Comparison of ENCODE assay signal across 1 cellular context in the genomic region with DNA sequence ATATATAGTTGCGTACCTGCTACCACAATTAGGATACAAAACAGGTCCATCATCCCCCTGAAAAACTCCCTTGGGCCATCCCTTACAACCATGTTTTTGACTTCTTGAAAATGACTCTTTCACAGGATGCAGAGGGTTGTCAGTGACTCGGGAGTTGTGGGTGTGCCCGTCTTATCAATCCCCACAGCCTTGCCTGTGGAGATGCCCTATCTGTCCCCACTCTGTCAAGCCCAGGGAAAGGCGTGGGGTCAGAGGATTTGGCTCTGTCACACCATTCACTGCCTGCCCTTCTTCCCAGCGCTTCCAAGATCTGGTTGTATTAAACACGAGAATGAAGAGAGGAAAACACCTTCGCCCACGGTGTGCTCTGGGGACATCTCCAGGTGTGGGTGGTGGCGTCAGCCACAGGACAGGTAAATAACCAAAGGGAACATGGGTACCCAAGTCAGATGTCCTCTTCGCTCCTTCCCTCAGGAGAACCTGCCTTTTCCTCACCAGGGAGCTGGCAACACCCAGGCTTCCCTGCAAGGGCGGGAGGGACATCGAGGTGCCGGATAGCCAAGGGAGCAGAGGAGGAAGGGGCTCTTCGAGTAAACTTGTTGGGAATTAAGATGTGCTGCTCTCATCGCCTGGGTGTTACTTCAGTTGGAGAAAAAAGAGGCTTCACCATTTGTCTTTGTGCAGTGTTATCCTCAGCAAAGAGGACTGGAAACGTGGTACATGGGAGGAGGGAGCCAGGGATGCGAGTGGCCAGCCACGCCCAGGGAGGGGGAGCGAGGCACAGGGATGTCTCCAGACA.
TF ChIP-seq lines count a peak whose summit lies in the region.

No MANE protein-coding gene starts in this region.

TF ChIP-seq in H1, 55 proteins besides CTCF, POLR2A, EP300 and RAD21:
- TF ChIP-seq HDAC6 (IDR thresholded peaks at IDR 0.05; ENCODE audit: low read depth, low read length) (no peak), NRF1 (IDR thresholded peaks at IDR 0.05; ENCODE audit: low read depth, low read length) (no peak), GTF2F1 (IDR thresholded peaks at IDR 0.05; ENCODE audit: borderline replicate concordance, low read depth, low read length) (no peak), PHF8 (conservative IDR thresholded peaks at IDR 0.05; ENCODE audit: low read depth, low read length) (no peak), SIN3A (conservative IDR thresholded peaks at IDR 0.05 in 1 of 2, IDR thresholded peaks at IDR 0.05 in 1 of 2; ENCODE audit: low read depth in 1 of 2, low read length in 2 of 2) (no peak), RNF2 (IDR thresholded peaks at IDR 0.05; ENCODE audit: borderline replicate concordance, low read depth, low read length, missing control alignments, poor library complexity, severe bottlenecking) (no peak), FOSL1 (IDR thresholded peaks at IDR 0.05; ENCODE audit: insufficient read depth, low read depth, low read length) (no peak), RBBP5 (IDR thresholded peaks at IDR 0.05; ENCODE audit: borderline replicate concordance, low read depth, low read length) (no peak), TCF12 (IDR thresholded peaks at IDR 0.05; ENCODE audit: low read depth, low read length) (no peak), NANOG (IDR thresholded peaks at IDR 0.05; ENCODE audit: insufficient read depth, low read depth, low read length, poor library complexity, severe bottlenecking) (no peak), CEBPB (IDR thresholded peaks at IDR 0.05; ENCODE audit: low read depth, low read length) (no peak), POU5F1 (IDR thresholded peaks at IDR 0.05; ENCODE audit: low read depth, low read length) (no peak), KDM1A (IDR thresholded peaks at IDR 0.05; ENCODE audit: borderline replicate concordance, low read length) (no peak)
- TF ChIP-seq, protein P1, sequence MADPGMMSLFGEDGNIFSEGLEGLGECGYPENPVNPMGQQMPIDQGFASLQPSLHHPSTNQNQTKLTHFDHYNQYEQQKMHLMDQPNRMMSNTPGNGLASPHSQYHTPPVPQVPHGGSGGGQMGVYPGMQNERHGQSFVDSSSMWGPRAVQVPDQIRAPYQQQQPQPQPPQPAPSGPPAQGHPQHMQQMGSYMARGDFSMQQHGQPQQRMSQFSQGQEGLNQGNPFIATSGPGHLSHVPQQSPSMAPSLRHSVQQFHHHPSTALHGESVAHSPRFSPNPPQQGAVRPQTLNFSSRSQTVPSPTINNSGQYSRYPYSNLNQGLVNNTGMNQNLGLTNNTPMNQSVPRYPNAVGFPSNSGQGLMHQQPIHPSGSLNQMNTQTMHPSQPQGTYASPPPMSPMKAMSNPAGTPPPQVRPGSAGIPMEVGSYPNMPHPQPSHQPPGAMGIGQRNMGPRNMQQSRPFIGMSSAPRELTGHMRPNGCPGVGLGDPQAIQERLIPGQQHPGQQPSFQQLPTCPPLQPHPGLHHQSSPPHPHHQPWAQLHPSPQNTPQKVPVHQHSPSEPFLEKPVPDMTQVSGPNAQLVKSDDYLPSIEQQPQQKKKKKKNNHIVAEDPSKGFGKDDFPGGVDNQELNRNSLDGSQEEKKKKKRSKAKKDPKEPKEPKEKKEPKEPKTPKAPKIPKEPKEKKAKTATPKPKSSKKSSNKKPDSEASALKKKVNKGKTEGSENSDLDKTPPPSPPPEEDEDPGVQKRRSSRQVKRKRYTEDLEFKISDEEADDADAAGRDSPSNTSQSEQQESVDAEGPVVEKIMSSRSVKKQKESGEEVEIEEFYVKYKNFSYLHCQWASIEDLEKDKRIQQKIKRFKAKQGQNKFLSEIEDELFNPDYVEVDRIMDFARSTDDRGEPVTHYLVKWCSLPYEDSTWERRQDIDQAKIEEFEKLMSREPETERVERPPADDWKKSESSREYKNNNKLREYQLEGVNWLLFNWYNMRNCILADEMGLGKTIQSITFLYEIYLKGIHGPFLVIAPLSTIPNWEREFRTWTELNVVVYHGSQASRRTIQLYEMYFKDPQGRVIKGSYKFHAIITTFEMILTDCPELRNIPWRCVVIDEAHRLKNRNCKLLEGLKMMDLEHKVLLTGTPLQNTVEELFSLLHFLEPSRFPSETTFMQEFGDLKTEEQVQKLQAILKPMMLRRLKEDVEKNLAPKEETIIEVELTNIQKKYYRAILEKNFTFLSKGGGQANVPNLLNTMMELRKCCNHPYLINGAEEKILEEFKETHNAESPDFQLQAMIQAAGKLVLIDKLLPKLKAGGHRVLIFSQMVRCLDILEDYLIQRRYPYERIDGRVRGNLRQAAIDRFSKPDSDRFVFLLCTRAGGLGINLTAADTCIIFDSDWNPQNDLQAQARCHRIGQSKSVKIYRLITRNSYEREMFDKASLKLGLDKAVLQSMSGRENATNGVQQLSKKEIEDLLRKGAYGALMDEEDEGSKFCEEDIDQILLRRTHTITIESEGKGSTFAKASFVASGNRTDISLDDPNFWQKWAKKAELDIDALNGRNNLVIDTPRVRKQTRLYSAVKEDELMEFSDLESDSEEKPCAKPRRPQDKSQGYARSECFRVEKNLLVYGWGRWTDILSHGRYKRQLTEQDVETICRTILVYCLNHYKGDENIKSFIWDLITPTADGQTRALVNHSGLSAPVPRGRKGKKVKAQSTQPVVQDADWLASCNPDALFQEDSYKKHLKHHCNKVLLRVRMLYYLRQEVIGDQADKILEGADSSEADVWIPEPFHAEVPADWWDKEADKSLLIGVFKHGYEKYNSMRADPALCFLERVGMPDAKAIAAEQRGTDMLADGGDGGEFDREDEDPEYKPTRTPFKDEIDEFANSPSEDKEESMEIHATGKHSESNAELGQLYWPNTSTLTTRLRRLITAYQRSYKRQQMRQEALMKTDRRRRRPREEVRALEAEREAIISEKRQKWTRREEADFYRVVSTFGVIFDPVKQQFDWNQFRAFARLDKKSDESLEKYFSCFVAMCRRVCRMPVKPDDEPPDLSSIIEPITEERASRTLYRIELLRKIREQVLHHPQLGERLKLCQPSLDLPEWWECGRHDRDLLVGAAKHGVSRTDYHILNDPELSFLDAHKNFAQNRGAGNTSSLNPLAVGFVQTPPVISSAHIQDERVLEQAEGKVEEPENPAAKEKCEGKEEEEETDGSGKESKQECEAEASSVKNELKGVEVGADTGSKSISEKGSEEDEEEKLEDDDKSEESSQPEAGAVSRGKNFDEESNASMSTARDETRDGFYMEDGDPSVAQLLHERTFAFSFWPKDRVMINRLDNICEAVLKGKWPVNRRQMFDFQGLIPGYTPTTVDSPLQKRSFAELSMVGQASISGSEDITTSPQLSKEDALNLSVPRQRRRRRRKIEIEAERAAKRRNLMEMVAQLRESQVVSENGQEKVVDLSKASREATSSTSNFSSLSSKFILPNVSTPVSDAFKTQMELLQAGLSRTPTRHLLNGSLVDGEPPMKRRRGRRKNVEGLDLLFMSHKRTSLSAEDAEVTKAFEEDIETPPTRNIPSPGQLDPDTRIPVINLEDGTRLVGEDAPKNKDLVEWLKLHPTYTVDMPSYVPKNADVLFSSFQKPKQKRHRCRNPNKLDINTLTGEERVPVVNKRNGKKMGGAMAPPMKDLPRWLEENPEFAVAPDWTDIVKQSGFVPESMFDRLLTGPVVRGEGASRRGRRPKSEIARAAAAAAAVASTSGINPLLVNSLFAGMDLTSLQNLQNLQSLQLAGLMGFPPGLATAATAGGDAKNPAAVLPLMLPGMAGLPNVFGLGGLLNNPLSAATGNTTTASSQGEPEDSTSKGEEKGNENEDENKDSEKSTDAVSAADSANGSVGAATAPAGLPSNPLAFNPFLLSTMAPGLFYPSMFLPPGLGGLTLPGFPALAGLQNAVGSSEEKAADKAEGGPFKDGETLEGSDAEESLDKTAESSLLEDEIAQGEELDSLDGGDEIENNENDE (IDR thresholded peaks at IDR 0.05; ENCODE audit: insufficient replicate concordance, low read length) = no peak
TF ChIP-seq in H1: peak in this region for 0.
